In genomic region chr11:110251837-110252236, GRCh38 we compare ENCODE assay signal across 2 cellular contexts.
TF ChIP-seq lines count a peak whose summit lies in the region.

No MANE protein-coding gene starts in this region.

TF ChIP-seq in liver, 16 proteins besides CTCF, POLR2A, EP300 and RAD21 (continued from another document):
- TF ChIP-seq ZBTB33 (IDR thresholded peaks at IDR 0.05): peak; percentile 83
- TF ChIP-seq SP1 (IDR thresholded peaks at IDR 0.05): peak; percentile 58
- peak; percentile 27 for TF ChIP-seq FOXA1 (IDR thresholded peaks at IDR 0.05)
- peak; percentile 100 for TF ChIP-seq JUND (IDR thresholded peaks at IDR 0.05)
- TF ChIP-seq HNF4A (conservative IDR thresholded peaks at IDR 0.05): peak; percentile 66 to 72
- peak; percentile 96 for TF ChIP-seq YY1 (IDR thresholded peaks at IDR 0.05)
- TF ChIP-seq REST (IDR thresholded peaks at IDR 0.05): peak; percentile 59
- TF ChIP-seq GABPA (IDR thresholded peaks at IDR 0.05 in 1 of 2, conservative IDR thresholded peaks at IDR 0.05 in 1 of 2): peak in 1 of 2 donors; percentile 16
- peak; percentile 68 to 85 for TF ChIP-seq RXRA (IDR thresholded peaks at IDR 0.05)
- TF ChIP-seq NR2F2 (IDR thresholded peaks at IDR 0.05): no peak
- no peak for TF ChIP-seq TAF1 (conservative IDR thresholded peaks at IDR 0.05)
- peak; percentile 67 to 94 for TF ChIP-seq EGR1 (IDR thresholded peaks at IDR 0.05; ENCODE audit: low read depth in 2 of 2)
- peak; percentile 9 for TF ChIP-seq FOXA2 (IDR thresholded peaks at IDR 0.05)
- peak; percentile 99 for TF ChIP-seq ATF3 (IDR thresholded peaks at IDR 0.05)
- TF ChIP-seq MAX (IDR thresholded peaks at IDR 0.05): peak; percentile 81
TF ChIP-seq in liver: peak in this region for 13.

TF ChIP-seq in HepG2, 621 proteins besides CTCF, POLR2A, EP300 and RAD21 (continued from another document):
- TF ChIP-seq ZBTB2 (CRISPR knock-in tag; IDR thresholded peaks at IDR 0.05; ENCODE audit: low read depth): no peak
- no peak for TF ChIP-seq ZNF891 (CRISPR knock-in tag; IDR thresholded peaks at IDR 0.05)
- TF ChIP-seq IKZF4 (CRISPR knock-in tag; IDR thresholded peaks at IDR 0.05; ENCODE audit: borderline replicate concordance, low read depth, not compliant biosample characterization): no peak
- no peak for TF ChIP-seq ZSCAN31 (CRISPR knock-in tag; IDR thresholded peaks at IDR 0.05; ENCODE audit: low read depth)
- no peak for TF ChIP-seq ZBTB46 (CRISPR knock-in tag; IDR thresholded peaks at IDR 0.05; ENCODE audit: borderline replicate concordance)
- no peak for TF ChIP-seq MAZ (IDR thresholded peaks at IDR 0.05; ENCODE audit: borderline replicate concordance, low read depth, low read length)
- TF ChIP-seq MAZ (CRISPR knock-in tag; IDR thresholded peaks at IDR 0.05; ENCODE audit: low read depth): no peak
- TF ChIP-seq ZBTB34 (CRISPR knock-in tag; IDR thresholded peaks at IDR 0.05): no peak
- no peak for TF ChIP-seq NFAT5 (CRISPR knock-in tag; IDR thresholded peaks at IDR 0.05)
- no peak for TF ChIP-seq ZBTB8A (CRISPR knock-in tag; IDR thresholded peaks at IDR 0.05; ENCODE audit: borderline replicate concordance, low read depth)
- no peak for TF ChIP-seq RFX5 (IDR thresholded peaks at IDR 0.05; ENCODE audit: low read depth, low read length)
